24 cellular contexts compared by ENCODE assay signal in the genomic region with DNA sequence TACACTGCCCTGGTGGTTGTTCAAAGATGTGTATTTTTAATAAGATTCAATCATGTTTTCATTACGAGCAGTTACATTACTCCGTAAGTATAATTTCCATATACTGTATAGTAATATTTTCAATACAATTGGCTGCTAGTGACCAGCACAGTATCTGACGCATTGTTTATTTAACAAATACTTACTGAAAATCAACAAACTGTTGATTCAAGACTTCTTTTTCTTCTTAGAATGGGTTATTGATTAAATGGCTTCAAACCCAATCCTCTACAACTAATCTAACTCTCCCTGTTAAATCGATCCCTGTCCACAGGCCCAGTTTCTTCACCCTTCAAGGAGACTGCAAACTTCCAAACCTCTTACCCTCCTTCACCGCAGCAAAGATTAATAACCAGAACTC.
"Had no signal": no experiment of that assay in that cellular context is flagged by ENCODE, and none has a peak within 500 bp of the region (broad histone marks: within the 10 kb centered on the region; RNA-seq: fewer than 3 reads in every experiment).

No MANE protein-coding gene starts in this region.

- H3K36me3 ChIP-seq: colonic mucosa, esophagus squamous epithelium, gastrocnemius medialis, heart right ventricle, left lung, lower lobe of right lung had no signal

- H3K4me3 Mint-ChIP-seq: dendritic cell treated with granulocyte-macrophage colony-stimulating factor and Interleukin-4, amounts not matched to agents 40 ng/mL and 50 ng/mL, for 4 days; effector memory CD8-positive, alpha-beta T cell; endodermal cell; mesothelial cell of epicardium had no signal

- H3K4me1 ChIP-seq: colonic mucosa had no signal

- H3K36me3 Mint-ChIP-seq: mesothelial cell of epicardium had no signal

- H3K9me3 Mint-ChIP-seq: dendritic cell treated with granulocyte-macrophage colony-stimulating factor and Interleukin-4, amounts not matched to agents 40 ng/mL and 50 ng/mL, for 4 days; endodermal cell; mesothelial cell of epicardium had no signal

- H3K27me3 ChIP-seq: colonic mucosa, esophagus squamous epithelium, gastrocnemius medialis, heart right ventricle, left lung had no signal

- H3K27me3 Mint-ChIP-seq: dendritic cell treated with granulocyte-macrophage colony-stimulating factor and Interleukin-4, amounts not matched to agents 40 ng/mL and 50 ng/mL, for 4 days; effector memory CD8-positive, alpha-beta T cell had no signal

- ATAC-seq: effector memory CD8-positive, alpha-beta T cell; esophagus mucosa; gastrocnemius medialis; heart right ventricle; left cardiac atrium; left lung; left ventricle myocardium superior; lower lobe of right lung; mucosa of descending colon had no signal

- H3K4me1 Mint-ChIP-seq: endodermal cell had no signal

- H3K27ac Mint-ChIP-seq: dendritic cell treated with granulocyte-macrophage colony-stimulating factor and Interleukin-4, amounts not matched to agents 40 ng/mL and 50 ng/mL, for 4 days; effector memory CD8-positive, alpha-beta T cell; endodermal cell had no signal

- DNase-seq: colonic mucosa; cortex of kidney; effector CD8-positive, alpha-beta T cell; effector memory CD8-positive, alpha-beta T cell; endodermal cell; erythroblast; esophagus squamous epithelium; foreskin fibroblast; foreskin melanocyte; gastrocnemius medialis; glutamatergic neuron; head of caudate nucleus; heart right ventricle; hippocampal formation; left cardiac atrium; left lung; left ventricle myocardium superior; lower lobe of right lung; mesenchymal stem cell; mucosa of descending colon had no signal

- H3K4me3 ChIP-seq: colonic mucosa, esophagus squamous epithelium, gastrocnemius medialis, heart right ventricle, left lung, lower lobe of right lung, mucosa of descending colon had no signal

- H3K27ac ChIP-seq: colonic mucosa, epithelial cell of prostate, esophagus squamous epithelium, gastrocnemius medialis, heart right ventricle, left lung, lower lobe of right lung had no signal

- H3K9me3 ChIP-seq: colonic mucosa, esophagus squamous epithelium, gastrocnemius medialis, heart right ventricle, left lung, lower lobe of right lung, mucosa of descending colon had no signal
